9 cellular contexts compared by ENCODE assay signal in the genomic region with DNA sequence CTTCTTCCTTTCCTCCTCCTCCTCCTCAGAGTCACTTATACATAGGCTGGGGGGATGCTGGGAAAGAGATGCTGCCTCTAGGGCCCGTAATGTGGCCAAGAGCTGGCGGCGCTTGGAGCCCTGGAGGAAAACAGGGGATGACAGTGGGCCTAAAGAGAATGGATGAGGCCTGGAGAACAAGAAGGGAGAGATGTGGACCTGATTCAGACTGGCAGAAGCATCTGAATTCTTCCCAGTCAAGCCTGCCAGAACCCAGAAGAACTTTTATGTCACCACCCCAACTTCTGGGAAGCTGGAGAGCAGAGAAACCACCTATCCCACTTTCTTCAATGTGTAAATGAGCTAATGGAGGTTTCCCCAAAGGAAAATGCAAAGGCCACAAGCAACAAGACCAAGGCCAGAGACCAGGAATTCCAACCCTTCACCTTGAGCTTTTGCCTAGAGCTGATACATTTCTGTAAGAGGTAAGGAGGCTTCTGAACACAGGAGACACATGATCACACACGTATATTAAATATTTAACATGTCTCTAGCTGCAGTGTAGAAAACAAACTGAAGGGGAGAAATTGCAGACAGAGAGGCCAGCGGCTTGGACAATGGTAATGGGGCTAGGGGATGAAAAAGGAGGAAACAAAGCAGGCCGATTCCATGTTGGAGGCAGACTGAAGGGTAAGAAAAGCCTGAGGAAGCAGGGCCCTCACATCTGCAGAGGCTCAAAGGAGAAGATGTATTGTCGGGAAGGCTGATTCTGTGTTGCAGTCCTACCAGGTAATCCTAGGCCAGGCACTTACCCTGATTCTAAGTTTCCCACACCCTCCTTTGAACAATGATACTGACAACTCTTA. TPM values are rescaled to one million over a fixed set of nuclear protein-coding genes. Genes with fewer than 3 reads are reported as not detected.
DNase-seq lines count a peak whose midpoint lies in the region; ATAC-seq lines count a peak whose summit lies in the region.
"Had no signal": no experiment of that assay in that cellular context is flagged by ENCODE, and none has a peak within 500 bp of the region (broad histone marks: within the 10 kb centered on the region; RNA-seq: fewer than 3 reads in every experiment).

No MANE protein-coding gene starts in this region.

- intact Hi-C loops in activated CD4-positive, alpha-beta T cell treated with anti-CD3 and anti-CD28 coated beads for 36 hours (cut with DNase I, micrococcal nuclease): loop anchor here (2.0 to 10.0 kb wide), 5 partner anchors 144 to 910 kb away; a partner anchor contains a TSS

- peaks cover 31% of the 10 kb centered on the region for H3K4me1 Mint-ChIP-seq in activated CD4-positive, alpha-beta T cell treated with anti-CD3 and anti-CD28 coated beads for 36 hours
- H3K4me1 Mint-ChIP-seq in activated naive CD8-positive, alpha-beta T cell treated with anti-CD3 and anti-CD28 coated beads for 36 hours: peaks cover 34% of the 10 kb centered on the region

- peaks cover 36% of the 10 kb centered on the region for H3K36me3 Mint-ChIP-seq in activated CD4-positive, alpha-beta T cell treated with anti-CD3 and anti-CD28 coated beads for 36 hours (ENCODE audit: low read depth)
- peaks cover 28% of the 10 kb centered on the region for H3K36me3 Mint-ChIP-seq in activated naive CD8-positive, alpha-beta T cell treated with anti-CD3 and anti-CD28 coated beads for 36 hours

- no peak overlapping the region for H3K4me3 Mint-ChIP-seq in activated CD4-positive, alpha-beta T cell treated with anti-CD3 and anti-CD28 coated beads for 36 hours
- H3K4me3 Mint-ChIP-seq in activated naive CD8-positive, alpha-beta T cell treated with anti-CD3 and anti-CD28 coated beads for 36 hours: no peak overlapping the region
- H3K4me3 Mint-ChIP-seq: T-cell had no signal

- no peaks in the 10 kb centered on the region for H3K9me3 Mint-ChIP-seq in activated CD4-positive, alpha-beta T cell treated with anti-CD3 and anti-CD28 coated beads for 36 hours (ENCODE audit: low read depth)
- no peaks in the 10 kb centered on the region for H3K9me3 Mint-ChIP-seq in activated naive CD8-positive, alpha-beta T cell treated with anti-CD3 and anti-CD28 coated beads for 36 hours
- H3K9me3 Mint-ChIP-seq: T-cell had no signal

- H3K27me3 Mint-ChIP-seq in activated CD4-positive, alpha-beta T cell treated with anti-CD3 and anti-CD28 coated beads for 36 hours: no peaks in the 10 kb centered on the region
- H3K27me3 Mint-ChIP-seq in activated naive CD8-positive, alpha-beta T cell treated with anti-CD3 and anti-CD28 coated beads for 36 hours: no peaks in the 10 kb centered on the region
- H3K27me3 Mint-ChIP-seq: T-cell had no signal

- POLR2A ChIA-PET in activated CD4-positive, alpha-beta T cell treated with anti-CD3 and anti-CD28 coated beads for 36 hours (lab: Charles Lee): interaction anchor here (0.6 to 1.5 kb wide), 3 partner anchors 10 to 65 kb away, joined by 3 to 5 read pairs (median 4); a partner anchor contains a TSS

- peak overlapping the region; percentile 81 for H3K27ac ChIP-seq in temporal lobe (ENCODE audit: low read depth, low read length)

- CTCF ChIA-PET in activated CD4-positive, alpha-beta T cell treated with anti-CD3 and anti-CD28 coated beads for 36 hours (lab: Charles Lee): interaction anchor here (0.7 to 1.4 kb wide), 5 partner anchors 10 to 136 kb away, joined by 3 read pairs; a partner anchor contains a TSS

- no peak for ATAC-seq in activated CD4-positive, alpha-beta T cell treated with anti-CD3 and anti-CD28 coated beads for 36 hours

- H3K27ac Mint-ChIP-seq in activated CD4-positive, alpha-beta T cell treated with anti-CD3 and anti-CD28 coated beads for 36 hours: peak overlapping the region; percentile 40
- H3K27ac Mint-ChIP-seq in activated naive CD8-positive, alpha-beta T cell treated with anti-CD3 and anti-CD28 coated beads for 36 hours: peak overlapping the region; percentile 22
- H3K27ac Mint-ChIP-seq: T-cell had no signal

- DNase-seq in activated CD4-positive, alpha-beta T cell treated with anti-CD3 and anti-CD28 coated beads for 36 hours: no peak
- DNase-seq in activated CD4-positive, alpha-beta T cell treated with anti-CD3 and anti-CD28 coated beads for 48 hours: no peak
- no peak for DNase-seq in activated naive CD8-positive, alpha-beta T cell treated with anti-CD3 and anti-CD28 coated beads for 36 hours
- DNase-seq in kidney tubule cell (ENCODE audit: low spot score) (peak; percentile 4), COLO668 (lab: John Stamatoyannopoulos, UW; ENCODE audit: unreplicated experiment) (no peak), ureter (ENCODE audit: low spot score) (no peak), NCI-H748 treated with DMSO at 0.1 percent for 48 hours (lab: John Stamatoyannopoulos, UW) (no peak)

RNA-seq across cellular contexts. Expression of a gene that starts 1.1 kb away (rescaled TPM):
- 10 to 100 TPM; 34.4 to 35.0 TPM for total RNA-seq in activated CD4-positive, alpha-beta T cell treated with anti-CD3 and anti-CD28 coated beads for 36 hours
- total RNA-seq in activated naive CD8-positive, alpha-beta T cell treated with anti-CD3 and anti-CD28 coated beads for 36 hours: 10 to 100 TPM; 37.8 to 45.3 TPM
- total RNA-seq in temporal lobe (9.8 TPM), ureter (28.0 TPM)

RNA-seq across cellular contexts. Expression of a gene that starts 1.3 kb away (rescaled TPM):
- 10 to 100 TPM; 85.6 to 89.0 TPM for total RNA-seq in activated CD4-positive, alpha-beta T cell treated with anti-CD3 and anti-CD28 coated beads for 36 hours
- 10 to 100 TPM; 66.1 to 68.0 TPM for total RNA-seq in activated naive CD8-positive, alpha-beta T cell treated with anti-CD3 and anti-CD28 coated beads for 36 hours
- total RNA-seq in temporal lobe (42.5 TPM), ureter (192 TPM)

RNA-seq across cellular contexts. Expression of a gene that starts 9.7 kb away (rescaled TPM):
- total RNA-seq in activated CD4-positive, alpha-beta T cell treated with anti-CD3 and anti-CD28 coated beads for 36 hours: 100 to 1,000 TPM; 133 to 152 TPM
- 100 to 1,000 TPM; 156 to 160 TPM for total RNA-seq in activated naive CD8-positive, alpha-beta T cell treated with anti-CD3 and anti-CD28 coated beads for 36 hours
- 14.0 TPM for total RNA-seq in temporal lobe
- total RNA-seq in ureter: 176 TPM

RNA-seq across cellular contexts. Expression of a gene that starts 16.9 kb away (rescaled TPM):
- total RNA-seq in activated CD4-positive, alpha-beta T cell treated with anti-CD3 and anti-CD28 coated beads for 36 hours: 10 to 100 TPM; 38.1 to 47.9 TPM
- total RNA-seq in activated naive CD8-positive, alpha-beta T cell treated with anti-CD3 and anti-CD28 coated beads for 36 hours: 10 to 100 TPM; 30.7 to 33.7 TPM
- 9.3 TPM for total RNA-seq in temporal lobe
- 60.0 TPM for total RNA-seq in ureter

RNA-seq across cellular contexts. Expression of a gene that starts 53.3 kb away (rescaled TPM):
- total RNA-seq in activated CD4-positive, alpha-beta T cell treated with anti-CD3 and anti-CD28 coated beads for 36 hours: under 1 TPM; 0.78 to 0.91 TPM
- 1 to 10 TPM; 1.3 to 1.4 TPM for total RNA-seq in activated naive CD8-positive, alpha-beta T cell treated with anti-CD3 and anti-CD28 coated beads for 36 hours
- total RNA-seq in temporal lobe (58.5 TPM), ureter (26.0 TPM)
